ENCODE assay signal across 8 cellular contexts in the genomic region with DNA sequence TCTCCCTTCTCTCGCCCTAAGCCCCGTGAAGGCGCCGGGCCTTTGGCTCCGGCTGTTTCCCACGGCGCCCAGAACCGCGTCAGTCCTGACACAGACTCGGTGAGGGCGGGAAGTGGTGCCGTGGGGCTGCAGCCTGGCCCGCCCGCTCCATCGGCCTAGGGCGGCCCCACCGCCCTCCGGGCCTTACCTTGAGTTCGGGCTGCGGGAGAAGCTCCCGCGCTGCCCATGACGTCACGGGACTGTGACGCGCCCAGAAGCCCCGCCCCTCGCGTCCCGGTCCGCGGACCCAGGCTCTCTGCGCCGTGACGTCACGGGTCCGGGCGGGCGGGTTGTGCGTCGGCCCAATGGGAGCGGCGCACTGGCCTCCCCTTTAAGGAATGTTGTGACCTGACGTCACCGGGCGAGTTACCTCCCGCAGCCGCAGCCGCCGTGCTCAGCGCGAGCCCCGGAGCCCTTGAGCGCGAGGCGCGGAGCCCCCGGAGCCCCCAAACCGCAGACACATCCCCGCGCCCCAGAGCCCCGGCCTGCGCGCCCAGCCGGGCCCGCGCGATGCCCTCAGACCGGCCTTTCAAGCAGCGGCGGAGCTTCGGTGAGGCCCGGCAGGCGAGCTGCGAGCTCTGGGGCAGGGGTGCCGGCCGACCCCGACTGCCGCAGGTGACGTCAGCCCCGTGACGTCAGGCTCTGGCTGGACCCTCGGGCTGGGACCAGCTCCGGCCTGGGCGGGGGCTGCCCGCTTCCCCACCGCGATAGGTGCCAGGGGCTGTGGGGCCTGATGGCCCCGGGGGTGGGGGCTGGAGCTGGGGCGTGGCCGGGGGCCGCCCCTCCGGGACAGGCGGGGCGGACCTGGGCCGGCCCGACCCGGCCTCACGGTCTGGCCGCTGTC. TPM values are rescaled to one million over a fixed set of nuclear protein-coding genes. Genes with fewer than 3 reads are reported as not detected.
DNase-seq lines count a peak whose midpoint lies in the region; ATAC-seq and TF ChIP-seq lines count a peak whose summit lies in the region.

A gene (plus strand): TSS at position 399 of the 883 bp plus-strand sequence. CDS start 151 bp downstream, at position 550.

- peaks cover 5% of the 10 kb centered on the region for H3K36me3 Mint-ChIP-seq in endothelial cell (ENCODE audit: low read depth, unreplicated experiment)

- H3K4me1 ChIP-seq in BLaER1: no peaks in the 10 kb centered on the region

- H3K9me3 ChIP-seq in BLaER1: no peaks in the 10 kb centered on the region

- peaks cover 30% of the 10 kb centered on the region for H3K36me3 ChIP-seq in BLaER1

- no peaks in the 10 kb centered on the region for H3K9me3 Mint-ChIP-seq in endothelial cell (ENCODE audit: unreplicated experiment)

- peak within 1 kb of the TSS; percentile 17 for H3K27ac Mint-ChIP-seq in endothelial cell (ENCODE audit: unreplicated experiment)

- H3K9ac ChIP-seq in BLaER1: peak within 1 kb of the TSS; percentile 68; the same call in 1 of the 2 replicates

- H3K4me2 ChIP-seq in BLaER1: peak within 1 kb of the TSS; percentile 73

- H3K4me1 Mint-ChIP-seq in endothelial cell (ENCODE audit: unreplicated experiment): peaks cover 5% of the 10 kb centered on the region

- peaks cover 11% of the 10 kb centered on the region; the same call in 1 of the 2 replicates for H3K27me3 ChIP-seq in BLaER1

- DNase-seq in NCI-H2107 (lab: John Stamatoyannopoulos, UW): peak; percentile 83
- peak; percentile 87 for DNase-seq in activated T-cell treated with anti-CD3 and anti-CD28 coated beads for 24 hours (ENCODE audit: low read depth)
- DNase-seq in endothelial cell (ENCODE audit: low spot score): peak; percentile 92
- peak; percentile 99 for DNase-seq in mesenteric fat pad (ENCODE audit: low spot score)
- DNase-seq in stimulated activated CD8-positive, alpha-beta memory T cell treated with anti-CD3 and anti-CD28 coated beads, Interleukin-12 subunit alpha, Interleukin-12 subunit beta, amount 100 ng/mL, for 1 hour (ENCODE audit: low read depth): peak; percentile 91

- no peak within 1 kb of the TSS for H3K27ac ChIP-seq in BLaER1

- H3K4me3 ChIP-seq in BLaER1: peak within 1 kb of the TSS; percentile 56

- peak within 1 kb of the TSS; percentile 86 for H3K4me3 Mint-ChIP-seq in endothelial cell (ENCODE audit: unreplicated experiment)

- ATAC-seq in GM21423 (IDR thresholded peaks at IDR 0.05; ENCODE audit: unreplicated experiment): peak; percentile 67
- ATAC-seq in GM21786 (IDR thresholded peaks at IDR 0.05; ENCODE audit: unreplicated experiment): no peak

- no peak for TF ChIP-seq CTCF in endothelial cell (IDR thresholded peaks at IDR 0.05; ENCODE audit: unreplicated experiment)

- 0 out of 2 replicates have a peak, but pooled peaks cover 7% of the 10 kb centered on the region for H4K20me1 ChIP-seq in BLaER1

- peaks cover 10% of the 10 kb centered on the region for H3K27me3 Mint-ChIP-seq in endothelial cell (ENCODE audit: unreplicated experiment)

RNA-seq across cellular contexts. Expression of the gene that starts here (rescaled TPM):
- total RNA-seq in endothelial cell (ENCODE audit: unreplicated experiment): 33.6 TPM
- total RNA-seq in mesenteric fat pad: 48.1 TPM
